ENCODE assay signal across 31 cellular contexts in genomic region chr5:54746777-54747398, GRCh38.
"Had no signal": no experiment of that assay in that cellular context is flagged by ENCODE, and none has a peak within 500 bp of the region (broad histone marks: within the 10 kb centered on the region; RNA-seq: fewer than 3 reads in every experiment).

No MANE protein-coding gene starts in this region.

- DNase-seq: activated B cell treated with CpG ODN at 0.5 μM for 24 hours; activated CD4-positive, alpha-beta T cell treated with anti-CD3 and anti-CD28 coated beads for 48 hours; activated CD4-positive, alpha-beta T cell treated with anti-CD3 and anti-CD28 coated beads, Interleukin-2, amount 50 U/mL, for 1 hour; activated CD4-positive, alpha-beta T cell treated with anti-CD3 and anti-CD28 coated beads, Interleukin-2, amount 50 U/mL, for 48 hours; activated CD8-positive, alpha-beta memory T cell treated with anti-CD3 and anti-CD28 coated beads for 24 hours; activated CD8-positive, alpha-beta T cell treated with anti-CD3 and anti-CD28 coated beads for 36 hours; activated effector memory CD4-positive, alpha-beta T cell treated with anti-CD3 and anti-CD28 coated beads, Interleukin-2, amount 50 U/mL, for 16 hours; activated naive CD4-positive, alpha-beta T cell treated with anti-CD3 and anti-CD28 coated beads for 36 hours; activated naive CD8-positive, alpha-beta T cell treated with anti-CD3 and anti-CD28 coated beads for 36 hours; activated naive CD8-positive, alpha-beta T cell treated with anti-CD3 and anti-CD28 coated beads, Interleukin-2, amount 50 U/mL, for 24 hours; activated T-cell treated with anti-CD3 and anti-CD28 coated beads, Interleukin-2, amount 50 U/mL, for 4 hours; adrenal gland; amygdala; central memory CD4-positive, alpha-beta T cell; cerebellar nuclear complex; colonic mucosa; effector CD4-positive, alpha-beta T cell; effector memory CD8-positive, alpha-beta T cell; erythroblast; esophagus squamous epithelium; foreskin melanocyte; heart right ventricle; T-helper 1 cell; T-helper 17 cell; T1000; WERI-Rb-1 had no signal

- H3K36me3 ChIP-seq: adrenal gland, ascending aorta, breast epithelium, cardiac muscle cell, colonic mucosa, esophagus squamous epithelium, gastroesophageal sphincter, heart right ventricle, WERI-Rb-1 had no signal

- ATAC-seq: activated CD4-positive, CD25-positive, alpha-beta regulatory T cell treated with anti-CD3 and anti-CD28 coated beads, Interleukin-2, amount 50 U/mL, for 24 hours; activated CD8-positive, alpha-beta T cell treated with anti-CD3 and anti-CD28 coated beads for 36 hours; activated naive CD8-positive, alpha-beta T cell treated with anti-CD3 and anti-CD28 coated beads, Interleukin-2, amount 50 U/mL, for 24 hours; activated T-cell treated with anti-CD3 and anti-CD28 coated beads, Interleukin-2, amount 50 U/mL, for 4 hours; effector memory CD8-positive, alpha-beta T cell; gastroesophageal sphincter; heart right ventricle; T-helper 17 cell had no signal

- H3K9me3 ChIP-seq: adrenal gland, ascending aorta, breast epithelium, colonic mucosa, esophagus squamous epithelium, gastroesophageal sphincter, heart right ventricle had no signal

- H3K27ac ChIP-seq: adrenal gland, ascending aorta, breast epithelium, cardiac muscle cell, colonic mucosa, esophagus squamous epithelium, gastroesophageal sphincter, heart right ventricle, WERI-Rb-1 had no signal

- H3K4me3 ChIP-seq: adrenal gland, ascending aorta, breast epithelium, cardiac muscle cell, colonic mucosa, esophagus squamous epithelium, gastroesophageal sphincter, heart right ventricle had no signal

- H3K27me3 ChIP-seq: adrenal gland, ascending aorta, breast epithelium, cardiac muscle cell, colonic mucosa, esophagus squamous epithelium, gastroesophageal sphincter, heart right ventricle had no signal

- H3K4me1 ChIP-seq: breast epithelium had no signal
